Comparison of ENCODE assay signal across 10 cellular contexts in the genomic region with DNA sequence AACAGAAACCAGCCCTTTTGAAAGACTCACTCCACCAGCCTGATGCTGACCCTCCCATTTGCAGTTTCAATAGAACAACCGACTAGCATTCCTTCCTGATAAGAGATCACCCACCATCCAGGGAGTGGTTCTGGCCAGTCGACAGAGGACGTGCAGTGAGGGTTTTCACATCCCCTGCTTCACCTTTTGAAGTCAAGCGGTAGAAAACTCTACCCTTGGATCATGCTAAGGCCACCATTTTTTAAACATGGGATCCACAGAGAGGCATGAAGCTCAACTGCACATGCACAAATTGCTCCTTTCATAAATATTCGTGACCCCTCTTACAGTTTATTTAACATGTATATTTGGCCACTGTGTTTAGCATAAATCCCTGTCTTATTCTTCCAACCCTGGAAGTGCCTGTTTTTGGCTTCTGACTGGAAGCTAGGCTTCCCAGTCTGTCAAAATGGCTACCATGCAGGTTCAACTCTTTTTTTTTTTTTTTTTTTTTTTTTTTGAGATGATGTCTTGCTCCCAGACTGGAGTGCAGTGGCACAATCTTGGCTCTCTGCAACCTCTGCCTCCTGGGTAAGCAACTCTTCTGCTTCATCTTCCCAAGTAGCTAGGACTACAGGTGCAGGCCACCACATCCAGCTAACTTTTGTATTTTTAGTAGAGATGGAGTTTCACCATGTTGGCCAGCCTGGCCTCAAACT. TPM values are rescaled to one million over a fixed set of nuclear protein-coding genes. Genes with fewer than 3 reads are reported as not detected.
DNase-seq lines count a peak whose midpoint lies in the region; ATAC-seq and TF ChIP-seq lines count a peak whose summit lies in the region.
"Had no signal": no experiment of that assay in that cellular context is flagged by ENCODE, and none has a peak within 500 bp of the region (broad histone marks: within the 10 kb centered on the region; RNA-seq: fewer than 3 reads in every experiment).

No MANE protein-coding gene starts in this region.

- POLR2A ChIA-PET in activated CD8-positive, alpha-beta T cell treated with anti-CD3 and anti-CD28 coated beads, Interleukin-2, amount 10 ng/mL, durations not matched to agents 7 days and 5 days (lab: Charles Lee), result interaction anchor here (0.6 to 3.8 kb wide), 11 partner anchors 8 to 572 kb away, joined by 3 to 89 read pairs (median 7); a partner anchor contains a TSS

- no peaks in the 10 kb centered on the region for H3K36me3 Mint-ChIP-seq in natural killer cell treated with Interleukin-12 subunit alpha and Interleukin-12 subunit beta and Interleukin-15 and Interleukin-18, amount 100 ng/mL, for 72 hours
- H3K36me3 Mint-ChIP-seq in natural killer cell (no peaks in the 10 kb centered on the region), immature natural killer cell (peaks cover 4 to 6% (median 5%) of the 10 kb centered on the region in 3 donors)
- peaks cover 24% of the 10 kb centered on the region for H3K36me3 Mint-ChIP-seq in activated CD8-positive, alpha-beta T cell treated with anti-CD3 and anti-CD28 coated beads, Interleukin-2, amount 10 ng/mL, durations not matched to agents 7 days and 5 days (ENCODE audit: low read depth)

- no peak for DNase-seq in natural killer cell treated with Interleukin-12 subunit alpha and Interleukin-12 subunit beta and Interleukin-15 and Interleukin-18, amount 100 ng/mL, for 72 hours (ENCODE audit: low spot score)
- DNase-seq in natural killer cell (no peak), immature natural killer cell (no peak), RPMI8226 (no peak)
- no peak for DNase-seq in activated CD8-positive, alpha-beta T cell treated with anti-CD3 and anti-CD28 coated beads, Interleukin-2, amount 10 ng/mL, durations not matched to agents 7 days and 5 days
- DNase-seq: amniotic stem cell, DMS53 had no signal

- peak overlapping the region in 1 of 2 donors; percentile 100 for H3K27ac Mint-ChIP-seq in natural killer cell treated with Interleukin-12 subunit alpha and Interleukin-12 subunit beta and Interleukin-15 and Interleukin-18, amount 100 ng/mL, for 72 hours
- H3K27ac Mint-ChIP-seq in natural killer cell, result peak overlapping the region in 1 of 2 donors; percentile 98
- peak overlapping the region; percentile 99 for H3K27ac Mint-ChIP-seq in activated CD8-positive, alpha-beta T cell treated with anti-CD3 and anti-CD28 coated beads, Interleukin-2, amount 10 ng/mL, durations not matched to agents 7 days and 5 days
- peak overlapping the region in 5 of 6 donors; percentile 14 to 99 (median 94) for H3K27ac Mint-ChIP-seq in immature natural killer cell

- CTCF ChIA-PET in activated CD8-positive, alpha-beta T cell treated with anti-CD3 and anti-CD28 coated beads, Interleukin-2, amount 10 ng/mL, durations not matched to agents 7 days and 5 days (lab: Charles Lee), result interaction anchor here (0.8 to 3.8 kb wide), 5 partner anchors 9 to 365 kb away, joined by 3 to 45 read pairs (median 7); no protein-coding TSS in a partner anchor

- no peaks in the 10 kb centered on the region for H3K9me3 Mint-ChIP-seq in natural killer cell treated with Interleukin-12 subunit alpha and Interleukin-12 subunit beta and Interleukin-15 and Interleukin-18, amount 100 ng/mL, for 72 hours
- H3K9me3 Mint-ChIP-seq in natural killer cell, result no peaks in the 10 kb centered on the region
- H3K9me3 Mint-ChIP-seq in activated CD8-positive, alpha-beta T cell treated with anti-CD3 and anti-CD28 coated beads, Interleukin-2, amount 10 ng/mL, durations not matched to agents 7 days and 5 days (ENCODE audit: insufficient read depth), result no peaks in the 10 kb centered on the region
- H3K9me3 Mint-ChIP-seq in immature natural killer cell, result no peaks in the 10 kb centered on the region

- peak overlapping the region; percentile 99 for H3K4me3 Mint-ChIP-seq in natural killer cell treated with Interleukin-12 subunit alpha and Interleukin-12 subunit beta and Interleukin-15 and Interleukin-18, amount 100 ng/mL, for 72 hours
- H3K4me3 Mint-ChIP-seq in natural killer cell, result no peak overlapping the region
- H3K4me3 Mint-ChIP-seq in activated CD8-positive, alpha-beta T cell treated with anti-CD3 and anti-CD28 coated beads, Interleukin-2, amount 10 ng/mL, durations not matched to agents 7 days and 5 days, result peak overlapping the region; percentile 5
- H3K4me3 Mint-ChIP-seq in immature natural killer cell, result peak overlapping the region in 4 of 5 donors; percentile 38 to 94 (median 66)

- no peak for TF ChIP-seq CTCF in natural killer cell (IDR thresholded peaks at IDR 0.05)

- peaks cover 0 to 4% of the 10 kb centered on the region in 2 donors for H3K27me3 Mint-ChIP-seq in natural killer cell treated with Interleukin-12 subunit alpha and Interleukin-12 subunit beta and Interleukin-15 and Interleukin-18, amount 100 ng/mL, for 72 hours
- H3K27me3 Mint-ChIP-seq in natural killer cell (ENCODE audit: low read depth in 2 of 2) (peaks cover 0 to 8% of the 10 kb centered on the region in 2 donors), immature natural killer cell (ENCODE audit: low read depth in 3 of 3) (peaks cover 7 to 16% (median 9%) of the 10 kb centered on the region in 3 donors)
- H3K27me3 Mint-ChIP-seq in activated CD8-positive, alpha-beta T cell treated with anti-CD3 and anti-CD28 coated beads, Interleukin-2, amount 10 ng/mL, durations not matched to agents 7 days and 5 days (ENCODE audit: low read depth), result no peaks in the 10 kb centered on the region

- intact Hi-C loops in natural killer cell (cut with micrococcal nuclease), result loop anchor here (1.0 kb wide), 2 partner anchors 9 to 34 kb away; no protein-coding TSS in a partner anchor

- no peak for ATAC-seq in natural killer cell treated with Interleukin-12 subunit alpha and Interleukin-12 subunit beta and Interleukin-15 and Interleukin-18, amount 100 ng/mL, for 72 hours
- ATAC-seq in natural killer cell (no peak), GM21360 (IDR thresholded peaks at IDR 0.05; ENCODE audit: unreplicated experiment) (no peak), GM19395 (IDR thresholded peaks at IDR 0.05; ENCODE audit: unreplicated experiment) (no peak), HG02973 (IDR thresholded peaks at IDR 0.05; ENCODE audit: unreplicated experiment) (no peak)
- ATAC-seq in activated CD8-positive, alpha-beta T cell treated with anti-CD3 and anti-CD28 coated beads, Interleukin-2, amount 10 ng/mL, durations not matched to agents 7 days and 5 days, result no peak

- peaks cover 9 to 14% of the 10 kb centered on the region in 2 donors for H3K4me1 Mint-ChIP-seq in natural killer cell treated with Interleukin-12 subunit alpha and Interleukin-12 subunit beta and Interleukin-15 and Interleukin-18, amount 100 ng/mL, for 72 hours (ENCODE audit: low read depth in 2 of 2)
- peaks cover 9 to 10% of the 10 kb centered on the region in 2 donors for H3K4me1 Mint-ChIP-seq in natural killer cell
- peaks cover 35% of the 10 kb centered on the region for H3K4me1 Mint-ChIP-seq in activated CD8-positive, alpha-beta T cell treated with anti-CD3 and anti-CD28 coated beads, Interleukin-2, amount 10 ng/mL, durations not matched to agents 7 days and 5 days (ENCODE audit: low read depth)
- H3K4me1 Mint-ChIP-seq in immature natural killer cell, result peaks cover 16 to 20% of the 10 kb centered on the region in 2 donors

RNA-seq across cellular contexts. Expression of a gene that starts 1.0 kb away (rescaled TPM):
- 10 to 100 TPM; 54.3 to 55.9 TPM for total RNA-seq in natural killer cell treated with Interleukin-12 subunit alpha and Interleukin-12 subunit beta and Interleukin-15 and Interleukin-18, amount 100 ng/mL, for 72 hours
- 10 to 100 TPM; 44.0 to 48.8 (median 46.3) TPM for total RNA-seq in natural killer cell
- total RNA-seq in activated CD8-positive, alpha-beta T cell treated with anti-CD3 and anti-CD28 coated beads, Interleukin-2, amount 10 ng/mL, durations not matched to agents 7 days and 5 days, result 10 to 100 TPM; 45.8 to 55.1 TPM
- polyA plus RNA-seq in immature natural killer cell, result 10 to 100 TPM; 13.2 to 23.1 (median 15.3) TPM

RNA-seq across cellular contexts. Expression of a gene that starts 35.6 kb away (rescaled TPM):
- total RNA-seq in natural killer cell treated with Interleukin-12 subunit alpha and Interleukin-12 subunit beta and Interleukin-15 and Interleukin-18, amount 100 ng/mL, for 72 hours, result 100 to 1,000 TPM; 131 to 188 TPM
- total RNA-seq in natural killer cell, result 100 to 1,000 TPM; 106 to 154 (median 140) TPM
- total RNA-seq in activated CD8-positive, alpha-beta T cell treated with anti-CD3 and anti-CD28 coated beads, Interleukin-2, amount 10 ng/mL, durations not matched to agents 7 days and 5 days, result 100 to 1,000 TPM; 122 to 126 TPM
- 10 to 100 TPM; 13.7 to 50.2 (median 19.2) TPM for polyA plus RNA-seq in immature natural killer cell
